ENCODE assay signal across 18 cellular contexts in the genomic region with DNA sequence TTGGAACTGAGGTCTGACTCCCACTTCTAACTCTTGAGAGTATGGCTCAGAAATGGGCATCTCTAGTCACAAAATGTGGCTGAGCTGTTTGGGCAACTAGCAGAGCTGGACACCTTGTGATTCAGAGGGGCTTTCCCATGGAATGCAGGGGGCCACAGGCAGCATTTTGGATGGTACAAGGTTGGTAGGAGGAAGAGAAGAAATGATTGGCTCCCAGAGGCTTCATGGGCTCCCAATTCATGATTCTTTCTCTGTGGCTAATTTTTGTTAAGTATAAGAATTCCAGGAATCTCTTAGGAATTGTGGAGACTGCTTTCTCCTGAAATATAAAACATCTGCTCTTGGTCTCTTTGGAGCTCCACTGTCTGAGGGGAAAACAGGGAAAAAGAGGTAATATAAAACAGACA. TPM values are rescaled to one million over a fixed set of nuclear protein-coding genes. Genes with fewer than 3 reads are reported as not detected.
A peak's percentile ranks its signal among the peaks of the same experiment; 100 is the strongest.
DNase-seq lines count a peak whose midpoint lies in the region; ATAC-seq and TF ChIP-seq lines count a peak whose summit lies in the region.
"Had no signal": no experiment of that assay in that cellular context is flagged by ENCODE, and none has a peak within 500 bp of the region (broad histone marks: within the 10 kb centered on the region; RNA-seq: fewer than 3 reads in every experiment).

No MANE protein-coding gene starts in this region.

- H3K27ac Mint-ChIP-seq in stimulated activated memory B cell treated with anti-CD40 and anti-IgM and Interleukin-4, amounts not matched to agents 10 μg/mL and 1 μg/mL and 100 μg/mL, for 72 hours, result no peak overlapping the region
- H3K27ac Mint-ChIP-seq: activated naive CD8-positive, alpha-beta T cell; T-helper 17 cell had no signal

- H3K4me1 ChIP-seq in BLaER1, result peaks cover 11% of the 10 kb centered on the region
- H3K4me1 ChIP-seq in SK-N-SH (ENCODE audit: control insufficient read depth in 1 of 2, insufficient read depth in 2 of 2, low read depth in 1 of 2, low read length in 1 of 2), result peaks cover 24 to 41% of the 10 kb centered on the region in 2 experiments
- H3K4me1 ChIP-seq: BE2C had no signal

- H3K36me3 ChIP-seq in BLaER1 (no peaks in the 10 kb centered on the region), SK-N-SH (replicated peaks in 1 of 2; ENCODE audit: control insufficient read depth in 1 of 2, insufficient read depth in 2 of 2, low read length in 1 of 2) (no peaks in the 10 kb centered on the region)
- H3K36me3 ChIP-seq: BE2C, MG63, tibial nerve had no signal

- H3F3A ChIP-seq in SK-N-SH (replicated peaks; ENCODE audit: insufficient read depth), result peaks cover 28% of the 10 kb centered on the region

- peaks cover 7% of the 10 kb centered on the region for H3K27me3 Mint-ChIP-seq in stimulated activated memory B cell treated with anti-CD40 and anti-IgM and Interleukin-4, amounts not matched to agents 10 μg/mL and 1 μg/mL and 100 μg/mL, for 72 hours
- H3K27me3 Mint-ChIP-seq: activated naive CD8-positive, alpha-beta T cell; T-helper 17 cell had no signal

- no peak for TF ChIP-seq CTCF in SK-N-SH (IDR thresholded peaks at IDR 0.05)

- no peak overlapping the region for H3K4me3 Mint-ChIP-seq in stimulated activated memory B cell treated with anti-CD40 and anti-IgM and Interleukin-4, amounts not matched to agents 10 μg/mL and 1 μg/mL and 100 μg/mL, for 72 hours
- H3K4me3 Mint-ChIP-seq: activated naive CD8-positive, alpha-beta T cell; T-helper 17 cell had no signal

- no peaks in the 10 kb centered on the region for H3K9me3 Mint-ChIP-seq in stimulated activated memory B cell treated with anti-CD40 and anti-IgM and Interleukin-4, amounts not matched to agents 10 μg/mL and 1 μg/mL and 100 μg/mL, for 72 hours

- H3K36me3 Mint-ChIP-seq in stimulated activated memory B cell treated with anti-CD40 and anti-IgM and Interleukin-4, amounts not matched to agents 10 μg/mL and 1 μg/mL and 100 μg/mL, for 72 hours, result no peaks in the 10 kb centered on the region
- H3K36me3 Mint-ChIP-seq: activated naive CD8-positive, alpha-beta T cell had no signal

- ATAC-seq in sciatic nerve (peak; percentile 43), HG03442 (IDR thresholded peaks at IDR 0.05; ENCODE audit: unreplicated experiment) (no peak)
- ATAC-seq in stimulated activated memory B cell treated with anti-CD40 and anti-IgM and Interleukin-4, amounts not matched to agents 10 μg/mL and 1 μg/mL and 100 μg/mL, for 72 hours, result no peak
- ATAC-seq: T-helper 17 cell had no signal

- intact Hi-C loops in sciatic nerve (cut with DNase I), result no loop called here

- POLR2A ChIA-PET in SK-N-SH (lab: Yijun Ruan, JAX), result no interaction called here

- no peak for TF ChIP-seq EP300 in SK-N-SH (IDR thresholded peaks at IDR 0.05; ENCODE audit: borderline replicate concordance in 1 of 2, low read depth in 1 of 2, low read length in 1 of 2)

- TF ChIP-seq RAD21 in SK-N-SH (IDR thresholded peaks at IDR 0.05; ENCODE audit: low read length), result no peak

- H3K9me3 ChIP-seq in BLaER1, result no peaks in the 10 kb centered on the region
- H3K9me3 ChIP-seq in SK-N-SH, result no peaks in the 10 kb centered on the region
- H3K9me3 ChIP-seq: BE2C, MG63, tibial nerve had no signal

- H3K27ac ChIP-seq in BLaER1 (no peak overlapping the region), SK-N-SH (ENCODE audit: low read depth in 2 of 2, low read length in 1 of 2) (peak overlapping the region; percentile 70 to 84; a peak in 3 of 4 replicates)
- H3K27ac ChIP-seq: hepatocyte, tibial nerve had no signal

- no peaks in the 10 kb centered on the region for H3K9me2 ChIP-seq in SK-N-SH

- H3K79me2 ChIP-seq in SK-N-SH (ENCODE audit: insufficient read depth), result no peaks in the 10 kb centered on the region

- DNase-seq in SK-N-SH (no peak), glomerular visceral epithelial cell (ENCODE audit: extremely low spot score) (peak; percentile 24), sciatic nerve (ENCODE audit: low spot score) (no peak), HPDE6-E6E7 (ENCODE audit: extremely low spot score) (no peak), Kasumi-1 (lab: John Stamatoyannopoulos, UW) (no peak)
- DNase-seq: BE2C, cerebellar nuclear complex, DMS 273 treated with DMSO at 0.1 percent for 48 hours, MG63, NCI-H2081, NCI-H526 treated with DMSO at 0.1 percent for 48 hours, T-helper 17 cell had no signal

- CTCF ChIA-PET in SK-N-SH (lab: Yijun Ruan, JAX), result interaction anchor here (1.3 to 2.6 kb wide), 2 partner anchors 8 to 22 kb away, joined by 4 to 6 read pairs; no protein-coding TSS in a partner anchor

- H3K27me3 ChIP-seq in BLaER1 (no peaks in the 10 kb centered on the region), SK-N-SH (ENCODE audit: insufficient read depth) (no peaks in the 10 kb centered on the region)
- H3K27me3 ChIP-seq: BE2C, hepatocyte, MG63, tibial nerve had no signal

- H3K9ac ChIP-seq in BLaER1 (no peak overlapping the region), SK-N-SH (no peak overlapping the region)

- H3K4me2 ChIP-seq in BLaER1, result peak overlapping the region; percentile 15; the same call in 1 of the 2 replicates
- H3K4me2 ChIP-seq in SK-N-SH, result peak overlapping the region; percentile 67; the same call in 1 of the 2 replicates
- H3K4me2 ChIP-seq: hepatocyte had no signal

- H2AFZ ChIP-seq in SK-N-SH (ENCODE audit: low read depth), result peak overlapping the region; percentile 14; the same call in 1 of the 2 replicates
- H2AFZ ChIP-seq: hepatocyte had no signal

- no peaks in the 10 kb centered on the region for H3K4me1 Mint-ChIP-seq in stimulated activated memory B cell treated with anti-CD40 and anti-IgM and Interleukin-4, amounts not matched to agents 10 μg/mL and 1 μg/mL and 100 μg/mL, for 72 hours
- H3K4me1 Mint-ChIP-seq: T-helper 17 cell had no signal

- H4K20me1 ChIP-seq in BLaER1, result no peaks in the 10 kb centered on the region
- H4K20me1 ChIP-seq in SK-N-SH (ENCODE audit: insufficient read depth), result no peaks in the 10 kb centered on the region

- H3K4me3 ChIP-seq in BLaER1 (no peak overlapping the region), SK-N-SH (ENCODE audit: low read depth in 2 of 2, low read length in 1 of 2) (no peak overlapping the region)
- H3K4me3 ChIP-seq: hepatocyte, MG63, tibial nerve had no signal

TF ChIP-seq in SK-N-SH, 30 proteins besides CTCF, POLR2A, EP300 and RAD21:
- no peak for TF ChIP-seq NFIC (IDR thresholded peaks at IDR 0.05; ENCODE audit: borderline replicate concordance)
- no peak for TF ChIP-seq SMC3 (IDR thresholded peaks at IDR 0.05; ENCODE audit: low read depth, low read length)
- TF ChIP-seq NRF1 (IDR thresholded peaks at IDR 0.05; ENCODE audit: low read depth, low read length), result no peak
- peak; percentile 79 for TF ChIP-seq TCF12 (IDR thresholded peaks at IDR 0.05)
- peak; percentile 35; the same call in 1 of the 2 replicates for TF ChIP-seq TEAD4 (IDR thresholded peaks at IDR 0.05; ENCODE audit: borderline replicate concordance, insufficient read depth)
TF ChIP-seq in SK-N-SH: peak in this region for 2.

RNA-seq across cellular contexts. Expression of gene PBX1, which starts 49.7 kb away (rescaled TPM):
- 25.3 and 27.0 TPM in 2 replicates for polyA plus RNA-seq in SK-N-SH (2012; rRNA removed)
- polyA plus RNA-seq in SK-N-SH (2012; cell fraction: cytosol; rRNA removed), result 18.4 and 24.2 TPM in 2 replicates
- polyA plus RNA-seq in SK-N-SH (2012; cell fraction: nucleus; rRNA removed), result 14.8 and 23.2 TPM in 2 replicates
- 72.9 TPM for total RNA-seq in sciatic nerve
